12 cellular contexts compared by ENCODE assay signal in genomic region chr10:794382-794956, GRCh38.
DNase-seq lines count a peak whose midpoint lies in the region; TF ChIP-seq lines count a peak whose summit lies in the region.
"Had no signal": no experiment of that assay in that cellular context is flagged by ENCODE, and none has a peak within 500 bp of the region (broad histone marks: within the 10 kb centered on the region; RNA-seq: fewer than 3 reads in every experiment).

No MANE protein-coding gene starts in this region.

- intact Hi-C loops in vagina (cut with DNase I) = no loop called here

- peaks cover 8% of the 10 kb centered on the region for H3K4me1 Mint-ChIP-seq in brain

- peaks cover 44% of the 10 kb centered on the region for H3K36me3 Mint-ChIP-seq in brain

- H3K27ac ChIP-seq in vagina = no peak overlapping the region
- H3K27ac ChIP-seq: SJSA1, tibial nerve had no signal

- H3K36me3 ChIP-seq in vagina = no peaks in the 10 kb centered on the region

- peaks cover 20 to 48% (median 39%) of the 10 kb centered on the region in 5 experiments for H3K9me3 Mint-ChIP-seq in brain

- TF ChIP-seq CTCF in brain (conservative IDR thresholded peaks at IDR 0.05) (peak; percentile 32 to 39), vagina (IDR thresholded peaks at IDR 0.05) (no peak)

- no peak overlapping the region for H3K4me3 ChIP-seq in vagina
- H3K4me3 ChIP-seq: lung, SJSA1, tibial nerve had no signal

- H3K9me3 ChIP-seq in vagina = no peaks in the 10 kb centered on the region

- no peak overlapping the region for H3K4me3 Mint-ChIP-seq in brain

- no peaks in the 10 kb centered on the region for H3K27me3 ChIP-seq in vagina
- H3K27me3 ChIP-seq: SJSA1, tibial nerve had no signal

- peaks cover 6% of the 10 kb centered on the region for H3K4me1 ChIP-seq in vagina

- DNase-seq in COLO668 (lab: John Stamatoyannopoulos, UW; ENCODE audit: unreplicated experiment) (peak; percentile 8), HT1080 (ENCODE audit: low read depth) (peak; percentile 19), medulla oblongata (ENCODE audit: extremely low spot score) (peak; percentile 12), GM19240 (ENCODE audit: insufficient read length, low spot score) (no peak), vagina (ENCODE audit: extremely low spot score in 2 of 2) (no peak), OCI-M2 (lab: John Stamatoyannopoulos, UW; ENCODE audit: unreplicated experiment) (no peak)
- DNase-seq in activated naive CD4-positive, alpha-beta T cell (lab: John Stamatoyannopoulos, UW) = no peak
- DNase-seq: stimulated activated CD4-positive, alpha-beta T cell treated with anti-CD3 and anti-CD28 coated beads, Interleukin-15, amount 100 ng/mL, for 24 hours had no signal

- no peak overlapping the region for H3K27ac Mint-ChIP-seq in brain

- TF ChIP-seq POLR2A in vagina (IDR thresholded peaks at IDR 0.05) = no peak

- H3K27me3 Mint-ChIP-seq in brain = peaks cover 4% of the 10 kb centered on the region

Comparison
In these comparisons a context has a peak if more than half of its experiments do, and no peak if none do; other contexts are left out.
1. DNase-seq: peak in COLO668 (single experiment), HT1080 (single experiment) and medulla oblongata (single experiment); none in GM19240 (single experiment), vagina (0 of 2), activated naive CD4-positive, alpha-beta T cell (0 of 4) and OCI-M2 (single experiment).
2. CTCF ChIP-seq: peak in brain (2 of 2); none in vagina (0 of 3).